ENCODE assay signal across 7 cellular contexts in the genomic region with DNA sequence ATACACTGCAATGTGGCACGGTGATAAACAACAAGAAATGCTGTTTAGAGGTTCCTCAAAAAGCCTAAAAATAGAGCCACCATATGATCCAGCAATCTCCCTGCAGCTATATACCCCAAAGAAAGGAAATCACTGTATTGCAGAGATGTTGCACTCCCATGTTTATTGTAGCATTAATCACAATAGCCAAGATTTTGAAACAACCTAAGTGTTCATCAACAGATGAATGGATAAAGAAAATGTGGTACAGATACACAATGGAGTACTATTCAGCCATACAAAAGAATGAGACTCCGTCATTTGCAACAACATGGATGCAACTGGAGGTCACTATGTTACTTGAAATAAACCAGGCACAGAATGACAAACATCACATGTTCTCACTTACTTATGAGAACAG.
"Had no signal": no experiment of that assay in that cellular context is flagged by ENCODE, and none has a peak within 500 bp of the region (broad histone marks: within the 10 kb centered on the region; RNA-seq: fewer than 3 reads in every experiment).

No MANE protein-coding gene starts in this region.

- H3K27ac ChIP-seq: HL-60 had no signal

- FAIRE-seq: HepG2, HTR-8/SVneo, K562 had no signal

- H3K4me3 ChIP-seq: K562 had no signal

- ATAC-seq: HepG2, K562 had no signal

- DNase-seq: IMR-90, KBM-7, KG1 had no signal
